Comparison of ENCODE assay signal across 1 cellular context in the genomic region with DNA sequence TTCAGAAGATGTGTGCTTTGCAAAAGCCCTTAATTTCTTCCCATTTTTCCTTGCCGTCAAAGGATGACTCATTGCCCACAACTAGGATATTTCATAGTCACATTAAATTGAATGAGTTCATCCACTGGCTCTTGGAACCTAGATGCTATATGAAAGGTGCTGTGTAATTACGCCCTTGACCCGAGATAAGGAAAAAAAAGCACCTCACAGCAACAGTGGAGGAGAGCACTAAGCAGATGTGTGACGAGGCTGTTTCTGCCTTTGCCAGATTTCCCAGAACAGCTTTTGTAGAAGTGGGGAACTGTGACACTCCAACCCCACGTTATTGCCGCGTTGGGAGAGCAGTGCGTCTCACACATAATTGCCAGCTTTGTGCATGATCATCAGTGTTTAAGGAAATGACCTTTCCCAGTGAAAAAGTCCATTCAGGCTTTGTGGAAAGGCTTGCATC.
A peak's percentile ranks its signal among the peaks of the same experiment; 100 is the strongest.
TF ChIP-seq lines count a peak whose summit lies in the region.

No MANE protein-coding gene starts in this region.

TF ChIP-seq in K562, 482 proteins besides CTCF, POLR2A, EP300 and RAD21 (continued from another document and continues in another):
- TF ChIP-seq JUND (IDR thresholded peaks at IDR 0.05; ENCODE audit: borderline replicate concordance, low read depth, low read length) (peak; percentile 97), JUND (tag; IDR thresholded peaks at IDR 0.05; ENCODE audit: borderline replicate concordance, low read depth, low read length) (peak; percentile 98), KLF13 (tag; IDR thresholded peaks at IDR 0.05; ENCODE audit: borderline replicate concordance, low read depth) (no peak), NR1H2 (CRISPR knock-in tag; IDR thresholded peaks at IDR 0.05) (no peak), RBM39 (optimal IDR thresholded peaks at IDR 0.05; ENCODE audit: low read depth, low read length) (no peak), KDM1A (IDR thresholded peaks at IDR 0.05) (peak; percentile 84 to 85; a peak in 3 of 4 replicates), TFAM (CRISPR knock-in tag; conservative IDR thresholded peaks at IDR 0.05) (no peak), HDAC8 (tag; IDR thresholded peaks at IDR 0.05) (no peak), NR3C1 (CRISPR knock-in tag; IDR thresholded peaks at IDR 0.05) (no peak), ATF7 (IDR thresholded peaks at IDR 0.05) (peak; percentile 95), FOXK2 (conservative IDR thresholded peaks at IDR 0.05 in 1 of 2, IDR thresholded peaks at IDR 0.05 in 1 of 2; ENCODE audit: low read depth in 2 of 2) (peak in 1 of 2 experiments; percentile 48; a peak in 1 of 4 replicates), MAFG (tag; conservative IDR thresholded peaks at IDR 0.05) (peak; percentile 92), HDAC3 (IDR thresholded peaks at IDR 0.05; ENCODE audit: borderline replicate concordance, partially characterized antibody) (peak; percentile 17), PURB (CRISPR knock-in tag; IDR thresholded peaks at IDR 0.05; ENCODE audit: low read depth) (no peak), MEIS2 (IDR thresholded peaks at IDR 0.05; ENCODE audit: partially characterized antibody) (peak; percentile 45), IFI16 (CRISPR knock-in tag; IDR thresholded peaks at IDR 0.05) (no peak), ESRRA (IDR thresholded peaks at IDR 0.05; ENCODE audit: borderline replicate concordance, low read depth) (peak; percentile 84), TRIM28 (IDR thresholded peaks at IDR 0.05) (peak; percentile 47; the same call in 1 of the 2 replicates), ZFP1 (CRISPR knock-in tag; IDR thresholded peaks at IDR 0.05) (no peak), TEAD4 (IDR thresholded peaks at IDR 0.05; ENCODE audit: low read length) (peak; percentile 75), TEAD4 (CRISPR knock-in tag; IDR thresholded peaks at IDR 0.05; ENCODE audit: borderline replicate concordance) (no peak), CBX1 (IDR thresholded peaks at IDR 0.05; ENCODE audit: low read depth) (no peak), SIN3B (IDR thresholded peaks at IDR 0.05; ENCODE audit: low read depth) (no peak), ZNF311 (CRISPR knock-in tag; IDR thresholded peaks at IDR 0.05) (no peak), XRCC4 (IDR thresholded peaks at IDR 0.05; ENCODE audit: extremely low read depth, insufficient read depth, insufficient read length) (no peak), FOSL1 (tag; conservative IDR thresholded peaks at IDR 0.05) (peak; percentile 96), RBM22 (IDR thresholded peaks at IDR 0.05; ENCODE audit: low read depth, low read length, poor library complexity, severe bottlenecking) (no peak), CBX8 (IDR thresholded peaks at IDR 0.05; ENCODE audit: borderline replicate concordance, extremely low read depth, low read depth, low read length, poor library complexity, severe bottlenecking) (no peak), NCOR1 (IDR thresholded peaks at IDR 0.05) (peak; percentile 49), ZFX (CRISPR knock-in tag; IDR thresholded peaks at IDR 0.05) (no peak), ZNF239 (CRISPR knock-in tag; IDR thresholded peaks at IDR 0.05) (no peak), JUN (IDR thresholded peaks at IDR 0.05; ENCODE audit: borderline replicate concordance, low read depth, low read length) (peak; percentile 96), JUN (CRISPR knock-in tag; IDR thresholded peaks at IDR 0.05; ENCODE audit: borderline replicate concordance) (no peak), NFE2 (IDR thresholded peaks at IDR 0.05; ENCODE audit: low read depth) (peak; percentile 87), MAFK (IDR thresholded peaks at IDR 0.05; ENCODE audit: low read length) (peak; percentile 77), ARNT (IDR thresholded peaks at IDR 0.05) (peak in 1 of 2 experiments; percentile 85; a peak in 2 of 4 replicates), TOE1 (IDR thresholded peaks at IDR 0.05; ENCODE audit: borderline replicate concordance) (no peak; the same call in 1 of the 2 replicates), TOE1 (CRISPR knock-in tag; IDR thresholded peaks at IDR 0.05; ENCODE audit: borderline replicate concordance, low read depth) (no peak), TBL1XR1 (IDR thresholded peaks at IDR 0.05; ENCODE audit: low read length in 2 of 2) (peak in 1 of 2 experiments; percentile 77; a peak in 1 of 4 replicates), SMARCC2 (IDR thresholded peaks at IDR 0.05; ENCODE audit: low read depth) (peak; percentile 89), NCOA1 (IDR thresholded peaks at IDR 0.05; ENCODE audit: low read depth) (peak; percentile 71; the same call in 1 of the 2 replicates)
- TF ChIP-seq, protein P1, sequence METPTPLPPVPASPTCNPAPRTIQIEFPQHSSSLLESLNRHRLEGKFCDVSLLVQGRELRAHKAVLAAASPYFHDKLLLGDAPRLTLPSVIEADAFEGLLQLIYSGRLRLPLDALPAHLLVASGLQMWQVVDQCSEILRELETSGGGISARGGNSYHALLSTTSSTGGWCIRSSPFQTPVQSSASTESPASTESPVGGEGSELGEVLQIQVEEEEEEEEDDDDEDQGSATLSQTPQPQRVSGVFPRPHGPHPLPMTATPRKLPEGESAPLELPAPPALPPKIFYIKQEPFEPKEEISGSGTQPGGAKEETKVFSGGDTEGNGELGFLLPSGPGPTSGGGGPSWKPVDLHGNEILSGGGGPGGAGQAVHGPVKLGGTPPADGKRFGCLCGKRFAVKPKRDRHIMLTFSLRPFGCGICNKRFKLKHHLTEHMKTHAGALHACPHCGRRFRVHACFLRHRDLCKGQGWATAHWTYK (CRISPR knock-in tag; IDR thresholded peaks at IDR 0.05): no peak
- TF ChIP-seq, protein P2, sequence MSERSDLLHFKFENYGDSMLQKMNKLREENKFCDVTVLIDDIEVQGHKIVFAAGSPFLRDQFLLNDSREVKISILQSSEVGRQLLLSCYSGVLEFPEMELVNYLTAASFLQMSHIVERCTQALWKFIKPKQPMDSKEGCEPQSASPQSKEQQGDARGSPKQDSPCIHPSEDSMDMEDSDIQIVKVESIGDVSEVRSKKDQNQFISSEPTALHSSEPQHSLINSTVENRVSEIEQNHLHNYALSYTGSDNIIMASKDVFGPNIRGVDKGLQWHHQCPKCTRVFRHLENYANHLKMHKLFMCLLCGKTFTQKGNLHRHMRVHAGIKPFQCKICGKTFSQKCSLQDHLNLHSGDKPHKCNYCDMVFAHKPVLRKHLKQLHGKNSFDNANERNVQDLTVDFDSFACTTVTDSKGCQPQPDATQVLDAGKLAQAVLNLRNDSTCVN (CRISPR knock-in tag; IDR thresholded peaks at IDR 0.05): no peak
- TF ChIP-seq, protein P3, sequence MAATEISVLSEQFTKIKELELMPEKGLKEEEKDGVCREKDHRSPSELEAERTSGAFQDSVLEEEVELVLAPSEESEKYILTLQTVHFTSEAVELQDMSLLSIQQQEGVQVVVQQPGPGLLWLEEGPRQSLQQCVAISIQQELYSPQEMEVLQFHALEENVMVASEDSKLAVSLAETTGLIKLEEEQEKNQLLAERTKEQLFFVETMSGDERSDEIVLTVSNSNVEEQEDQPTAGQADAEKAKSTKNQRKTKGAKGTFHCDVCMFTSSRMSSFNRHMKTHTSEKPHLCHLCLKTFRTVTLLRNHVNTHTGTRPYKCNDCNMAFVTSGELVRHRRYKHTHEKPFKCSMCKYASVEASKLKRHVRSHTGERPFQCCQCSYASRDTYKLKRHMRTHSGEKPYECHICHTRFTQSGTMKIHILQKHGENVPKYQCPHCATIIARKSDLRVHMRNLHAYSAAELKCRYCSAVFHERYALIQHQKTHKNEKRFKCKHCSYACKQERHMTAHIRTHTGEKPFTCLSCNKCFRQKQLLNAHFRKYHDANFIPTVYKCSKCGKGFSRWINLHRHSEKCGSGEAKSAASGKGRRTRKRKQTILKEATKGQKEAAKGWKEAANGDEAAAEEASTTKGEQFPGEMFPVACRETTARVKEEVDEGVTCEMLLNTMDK (IDR thresholded peaks at IDR 0.05; ENCODE audit: borderline replicate concordance, insufficient read depth, low read depth, low read length, poor library complexity, severe bottlenecking): no peak
- TF ChIP-seq, protein P4, sequence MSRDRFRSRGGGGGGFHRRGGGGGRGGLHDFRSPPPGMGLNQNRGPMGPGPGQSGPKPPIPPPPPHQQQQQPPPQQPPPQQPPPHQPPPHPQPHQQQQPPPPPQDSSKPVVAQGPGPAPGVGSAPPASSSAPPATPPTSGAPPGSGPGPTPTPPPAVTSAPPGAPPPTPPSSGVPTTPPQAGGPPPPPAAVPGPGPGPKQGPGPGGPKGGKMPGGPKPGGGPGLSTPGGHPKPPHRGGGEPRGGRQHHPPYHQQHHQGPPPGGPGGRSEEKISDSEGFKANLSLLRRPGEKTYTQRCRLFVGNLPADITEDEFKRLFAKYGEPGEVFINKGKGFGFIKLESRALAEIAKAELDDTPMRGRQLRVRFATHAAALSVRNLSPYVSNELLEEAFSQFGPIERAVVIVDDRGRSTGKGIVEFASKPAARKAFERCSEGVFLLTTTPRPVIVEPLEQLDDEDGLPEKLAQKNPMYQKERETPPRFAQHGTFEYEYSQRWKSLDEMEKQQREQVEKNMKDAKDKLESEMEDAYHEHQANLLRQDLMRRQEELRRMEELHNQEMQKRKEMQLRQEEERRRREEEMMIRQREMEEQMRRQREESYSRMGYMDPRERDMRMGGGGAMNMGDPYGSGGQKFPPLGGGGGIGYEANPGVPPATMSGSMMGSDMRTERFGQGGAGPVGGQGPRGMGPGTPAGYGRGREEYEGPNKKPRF (IDR thresholded peaks at IDR 0.05; ENCODE audit: low read depth, low read length): no peak
- TF ChIP-seq, protein P5, sequence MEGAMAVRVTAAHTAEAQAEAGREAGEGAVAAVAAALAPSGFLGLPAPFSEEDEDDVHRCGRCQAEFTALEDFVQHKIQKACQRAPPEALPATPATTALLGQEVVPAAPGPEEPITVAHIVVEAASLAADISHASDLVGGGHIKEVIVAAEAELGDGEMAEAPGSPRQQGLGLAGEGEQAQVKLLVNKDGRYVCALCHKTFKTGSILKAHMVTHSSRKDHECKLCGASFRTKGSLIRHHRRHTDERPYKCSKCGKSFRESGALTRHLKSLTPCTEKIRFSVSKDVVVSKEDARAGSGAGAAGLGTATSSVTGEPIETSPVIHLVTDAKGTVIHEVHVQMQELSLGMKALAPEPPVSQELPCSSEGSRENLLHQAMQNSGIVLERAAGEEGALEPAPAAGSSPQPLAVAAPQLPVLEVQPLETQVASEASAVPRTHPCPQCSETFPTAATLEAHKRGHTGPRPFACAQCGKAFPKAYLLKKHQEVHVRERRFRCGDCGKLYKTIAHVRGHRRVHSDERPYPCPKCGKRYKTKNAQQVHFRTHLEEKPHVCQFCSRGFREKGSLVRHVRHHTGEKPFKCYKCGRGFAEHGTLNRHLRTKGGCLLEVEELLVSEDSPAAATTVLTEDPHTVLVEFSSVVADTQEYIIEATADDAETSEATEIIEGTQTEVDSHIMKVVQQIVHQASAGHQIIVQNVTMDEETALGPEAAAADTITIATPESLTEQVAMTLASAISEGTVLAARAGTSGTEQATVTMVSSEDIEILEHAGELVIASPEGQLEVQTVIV (CRISPR knock-in tag; IDR thresholded peaks at IDR 0.05; ENCODE audit: borderline replicate concordance): no peak
- TF ChIP-seq, protein P6, sequence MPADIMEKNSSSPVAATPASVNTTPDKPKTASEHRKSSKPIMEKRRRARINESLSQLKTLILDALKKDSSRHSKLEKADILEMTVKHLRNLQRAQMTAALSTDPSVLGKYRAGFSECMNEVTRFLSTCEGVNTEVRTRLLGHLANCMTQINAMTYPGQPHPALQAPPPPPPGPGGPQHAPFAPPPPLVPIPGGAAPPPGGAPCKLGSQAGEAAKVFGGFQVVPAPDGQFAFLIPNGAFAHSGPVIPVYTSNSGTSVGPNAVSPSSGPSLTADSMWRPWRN (IDR thresholded peaks at IDR 0.05; ENCODE audit: low read depth): peak; percentile 54; the same call in 1 of the 2 replicates
